In the genomic region with DNA sequence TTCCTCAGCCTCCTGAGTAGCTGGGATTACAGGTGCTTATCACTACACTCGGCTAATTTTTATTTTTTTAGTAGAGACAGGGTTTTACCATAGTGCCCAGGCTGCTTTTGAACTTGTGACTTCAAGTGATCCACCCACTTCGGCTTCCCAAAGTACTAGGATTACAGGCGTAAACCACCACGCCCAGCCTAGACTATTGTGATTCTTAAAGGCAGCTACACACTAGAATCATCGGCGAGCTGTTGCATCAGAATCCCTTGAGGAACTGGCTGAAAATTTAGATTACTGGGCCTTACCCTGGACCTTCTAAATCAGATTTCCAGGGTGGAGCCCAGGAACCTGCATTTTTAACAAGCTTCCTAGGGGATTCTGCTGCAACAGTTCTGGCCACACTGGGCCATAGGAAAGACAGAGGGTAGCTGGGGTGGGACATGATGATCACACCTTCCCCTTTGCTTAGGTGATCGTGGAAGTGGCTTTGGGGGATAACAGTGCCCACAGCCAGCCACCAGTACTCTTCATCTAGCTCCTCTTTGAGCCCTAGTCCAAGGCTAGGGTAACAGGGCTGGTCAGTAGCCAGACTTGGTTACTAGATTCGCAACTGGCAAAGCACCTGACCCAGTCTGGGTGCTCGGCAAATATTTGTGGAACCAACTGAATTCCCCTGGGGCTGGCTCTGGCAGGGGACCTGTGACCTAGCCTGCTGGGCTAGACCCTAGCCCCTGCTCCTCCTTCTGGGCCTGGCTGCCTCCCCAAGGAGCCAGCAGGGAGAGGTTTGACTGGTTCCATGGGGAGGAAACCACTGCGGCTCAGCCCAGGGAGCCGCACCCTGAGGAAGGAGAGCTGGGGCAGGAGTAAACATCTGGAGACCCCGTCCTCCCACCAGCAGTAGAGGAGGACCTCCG, we compare ENCODE assay signal across 18 cellular contexts.
DNase-seq lines count a peak whose midpoint lies in the region; ATAC-seq and TF ChIP-seq lines count a peak whose summit lies in the region.
"Had no signal": no experiment of that assay in that cellular context is flagged by ENCODE, and none has a peak within 500 bp of the region (broad histone marks: within the 10 kb centered on the region; RNA-seq: fewer than 3 reads in every experiment).

No MANE protein-coding gene starts in this region.

- no peaks in the 10 kb centered on the region for H3K36me3 Mint-ChIP-seq in activated naive CD4-positive, alpha-beta T cell treated with anti-CD3 and anti-CD28 coated beads, Interleukin-2, amount 10 ng/mL, durations not matched to agents 7 days and 5 days
- H3K36me3 Mint-ChIP-seq: immature natural killer cell; stimulated activated memory B cell treated with anti-CD40 and anti-IgM and Interleukin-4, amounts not matched to agents 10 μg/mL and 1 μg/mL and 100 μg/mL, for 72 hours had no signal

- H3K27ac ChIP-seq in OCI-LY7 (ENCODE audit: low read depth, low read length, poor library complexity, severe bottlenecking), result no peak overlapping the region
- no peak overlapping the region for H3K27ac ChIP-seq in spleen
- H3K27ac ChIP-seq in SJCRH30, result no peak overlapping the region

- POLR2A ChIA-PET in OCI-LY7 (lab: Charles Lee), result interaction anchor here (1.0 to 3.1 kb wide), 9 partner anchors 8 to 76 kb away, joined by 3 to 13 read pairs (median 5); no protein-coding TSS in a partner anchor

- H3K4me2 ChIP-seq in OCI-LY7 (ENCODE audit: low read length), result 0 out of 2 replicates have a peak overlapping the region, but pooled peaks have one; percentile 6

- TF ChIP-seq POLR2A in spleen (IDR thresholded peaks at IDR 0.05), result no peak

- intact Hi-C loops in OCI-LY7 (cut with micrococcal nuclease; ENCODE audit: unreplicated experiment), result no loop called here
- intact Hi-C loops in spleen (cut with DNase I; ENCODE audit: low total_unique reads), result no loop called here

- H3K9me3 ChIP-seq in OCI-LY7 (ENCODE audit: low read length), result peaks cover 4% of the 10 kb centered on the region; the same call in 1 of the 2 replicates
- peaks cover 0 to 6% (median 0%) of the 10 kb centered on the region in 8 donors for H3K9me3 ChIP-seq in spleen
- H3K9me3 ChIP-seq in SJCRH30 (replicated peaks), result no peaks in the 10 kb centered on the region

- ATAC-seq in HG03045 (IDR thresholded peaks at IDR 0.05; ENCODE audit: unreplicated experiment) (no peak), GM21528 (IDR thresholded peaks at IDR 0.05; ENCODE audit: low FRiP score, unreplicated experiment) (no peak)
- ATAC-seq: stimulated activated memory B cell treated with anti-CD40 and anti-IgM and Interleukin-4, amounts not matched to agents 10 μg/mL and 1 μg/mL and 100 μg/mL, for 72 hours had no signal

- H3K79me2 ChIP-seq in OCI-LY7 (ENCODE audit: insufficient read depth, low read depth, low read length), result no peaks in the 10 kb centered on the region

- H3K4me3 Mint-ChIP-seq in activated naive CD4-positive, alpha-beta T cell treated with anti-CD3 and anti-CD28 coated beads, Interleukin-2, amount 10 ng/mL, durations not matched to agents 7 days and 5 days, result no peak overlapping the region
- H3K4me3 Mint-ChIP-seq: central memory CD8-positive, alpha-beta T cell; stimulated activated memory B cell treated with anti-CD40 and anti-IgM and Interleukin-4, amounts not matched to agents 10 μg/mL and 1 μg/mL and 100 μg/mL, for 72 hours; T-helper 1 cell treated with Interleukin-12 subunit alpha and Interleukin-12 subunit beta and Interleukin-4 antibody, amounts not matched to agents 30 μg/mL and 1 μg/mL, for 36 hours had no signal

- H3K9me2 ChIP-seq in OCI-LY7 (ENCODE audit: insufficient read depth, low read length), result no peaks in the 10 kb centered on the region

- no peak overlapping the region for H3K27ac Mint-ChIP-seq in activated naive CD4-positive, alpha-beta T cell treated with anti-CD3 and anti-CD28 coated beads, Interleukin-2, amount 10 ng/mL, durations not matched to agents 7 days and 5 days
- H3K27ac Mint-ChIP-seq: stimulated activated memory B cell treated with anti-CD40 and anti-IgM and Interleukin-4, amounts not matched to agents 10 μg/mL and 1 μg/mL and 100 μg/mL, for 72 hours had no signal

- WGBS in spleen, 5 donors, result 90 to 94% (median 91%) methylated on average over 11 to 13 of the region's 13 CpGs

- H3K4me1 Mint-ChIP-seq in activated naive CD4-positive, alpha-beta T cell treated with anti-CD3 and anti-CD28 coated beads, Interleukin-2, amount 10 ng/mL, durations not matched to agents 7 days and 5 days, result peaks cover 19% of the 10 kb centered on the region

- H3K27me3 ChIP-seq in spleen (replicated peaks in 1 of 7), result no peaks in the 10 kb centered on the region
- H3K27me3 ChIP-seq in SJCRH30, result no peaks in the 10 kb centered on the region; the same call in 1 of the 2 replicates

- TF ChIP-seq CTCF in OCI-LY7 (conservative IDR thresholded peaks at IDR 0.05; ENCODE audit: low read length) (no peak), fibroblast of mammary gland (conservative IDR thresholded peaks at IDR 0.05; ENCODE audit: control insufficient read depth, insufficient read depth, low read depth, low read length) (no peak), spleen (IDR thresholded peaks at IDR 0.05 in 8 of 11, conservative IDR thresholded peaks at IDR 0.05 in 3 of 11) (no peak)

- H3K4me1 ChIP-seq in OCI-LY7 (ENCODE audit: insufficient read depth, low read length, poor library complexity, severe bottlenecking) (peaks cover 45% of the 10 kb centered on the region), spleen (peaks cover 0 to 21% (median 3%) of the 10 kb centered on the region in 6 donors), SJCRH30 (peaks cover 10% of the 10 kb centered on the region; the same call in 1 of the 2 replicates)

- H3K27me3 Mint-ChIP-seq in activated naive CD4-positive, alpha-beta T cell treated with anti-CD3 and anti-CD28 coated beads, Interleukin-2, amount 10 ng/mL, durations not matched to agents 7 days and 5 days, result peaks cover 20% of the 10 kb centered on the region
- H3K27me3 Mint-ChIP-seq: central memory CD8-positive, alpha-beta T cell had no signal

- H3K4me3 ChIP-seq in OCI-LY7 (ENCODE audit: low read depth, low read length, poor library complexity, severe bottlenecking) (no peak overlapping the region), fibroblast of mammary gland (ENCODE audit: control insufficient read depth, low read depth, low read length) (no peak overlapping the region), spleen (no peak overlapping the region), SJCRH30 (no peak overlapping the region)

- DNase-seq in activated naive CD4-positive, alpha-beta T cell treated with anti-CD3 and anti-CD28 coated beads, Interleukin-2, amount 10 ng/mL, durations not matched to agents 7 days and 5 days, result peak; percentile 11
- no peak for DNase-seq in activated naive CD4-positive, alpha-beta T cell treated with Interleukin-2 at 50 U/mL for 16 hours
- DNase-seq in OCI-LY7 (ENCODE audit: low spot score) (no peak), fibroblast of mammary gland (ENCODE audit: low read depth) (peak; percentile 23), spleen (peak; percentile 46), SJCRH30 (no peak)
- DNase-seq: activated CD4-positive, CD25-positive, alpha-beta regulatory T cell treated with anti-CD3 and anti-CD28 coated beads, Interleukin-2, amount 50 U/mL, for 72 hours; activated T-cell treated with anti-CD3 and anti-CD28 coated beads for 4 hours; GF-D8; glutamatergic neuron; immature natural killer cell; midbrain; NCI-H1417 treated with DMSO at 0.1 percent for 48 hours had no signal

- H4K20me1 ChIP-seq in OCI-LY7 (ENCODE audit: insufficient read depth, low read length), result no peaks in the 10 kb centered on the region

- no TSS peak for BruUV-seq in OCI-LY7 (replicated peaks; lab: Mats Ljungman, UMichigan)

- H2AFZ ChIP-seq in OCI-LY7 (ENCODE audit: low read length), result no peak overlapping the region

- peaks cover 8% of the 10 kb centered on the region for H3K9me3 Mint-ChIP-seq in activated naive CD4-positive, alpha-beta T cell treated with anti-CD3 and anti-CD28 coated beads, Interleukin-2, amount 10 ng/mL, durations not matched to agents 7 days and 5 days
- H3K9me3 Mint-ChIP-seq: central memory CD8-positive, alpha-beta T cell; stimulated activated memory B cell treated with anti-CD40 and anti-IgM and Interleukin-4, amounts not matched to agents 10 μg/mL and 1 μg/mL and 100 μg/mL, for 72 hours had no signal

- CTCF ChIA-PET in activated naive CD4-positive, alpha-beta T cell treated with anti-CD3 and anti-CD28 coated beads, Interleukin-2, amount 10 ng/mL, durations not matched to agents 7 days and 5 days (lab: Charles Lee), result interaction anchor here (4.5 kb wide), 1 partner anchor 76 kb away, joined by 15 read pairs; no protein-coding TSS in a partner anchor
- CTCF ChIA-PET in OCI-LY7 (lab: Charles Lee; ENCODE audit: unreplicated experiment), result no interaction called here

- H3K36me3 ChIP-seq in OCI-LY7 (ENCODE audit: insufficient read depth, low read length) (no peaks in the 10 kb centered on the region), spleen (no peaks in the 10 kb centered on the region), SJCRH30 (no peaks in the 10 kb centered on the region)

Comparison
In these comparisons a context has a peak if more than half of its experiments do, and no peak if none do; other contexts are left out.
1. DNase-seq: peak in activated naive CD4-positive, alpha-beta T cell treated with anti-CD3 and anti-CD28 coated beads, Interleukin-2, amount 10 ng/mL, durations not matched to agents 7 days and 5 days (single experiment), fibroblast of mammary gland (single experiment) and spleen (single experiment); none in activated naive CD4-positive, alpha-beta T cell treated with Interleukin-2 at 50 U/mL for 16 hours (single experiment), OCI-LY7 (single experiment) and SJCRH30 (0 of 2).